ENCODE assay signal across 24 cellular contexts in genomic region chr2:119464977-119465376, GRCh38. TPM values are rescaled to one million over a fixed set of nuclear protein-coding genes. Genes with fewer than 3 reads are reported as not detected.
DNase-seq lines count a peak whose midpoint lies in the region; ATAC-seq and TF ChIP-seq lines count a peak whose summit lies in the region.
"Had no signal": no experiment of that assay in that cellular context is flagged by ENCODE, and none has a peak within 500 bp of the region (broad histone marks: within the 10 kb centered on the region; RNA-seq: fewer than 3 reads in every experiment).

No MANE protein-coding gene starts in this region.

- no peak overlapping the region for H3K4me3 ChIP-seq in heart right ventricle
- no peak overlapping the region for H3K4me3 ChIP-seq in smooth muscle cell
- H3K4me3 ChIP-seq in breast epithelium: no peak overlapping the region
- H3K4me3 ChIP-seq: dorsolateral prefrontal cortex, HAP-1, prostate gland had no signal

- H3K27me3 ChIP-seq in heart right ventricle: no peaks in the 10 kb centered on the region
- no peaks in the 10 kb centered on the region for H3K27me3 ChIP-seq in smooth muscle cell (ENCODE audit: low read depth)
- no peaks in the 10 kb centered on the region for H3K27me3 ChIP-seq in breast epithelium
- H3K27me3 ChIP-seq: dorsolateral prefrontal cortex had no signal

- DNase-seq in NCI-H2029 treated with DMSO at 0.1 percent for 48 hours (lab: John Stamatoyannopoulos, UW): peak; percentile 14
- DNase-seq in NCI-H2029 (lab: John Stamatoyannopoulos, UW): no peak
- peak; percentile 38 for DNase-seq in RPMI7951 (ENCODE audit: low read depth)
- DNase-seq in heart right ventricle: no peak
- no peak for DNase-seq in sciatic nerve (ENCODE audit: low spot score)
- no peak for DNase-seq in smooth muscle cell (lab: John Stamatoyannopoulos, UW; ENCODE audit: unreplicated experiment)
- no peak for DNase-seq in breast epithelium (ENCODE audit: low spot score in 2 of 2)
- DNase-seq: activated CD4-positive, alpha-beta T cell treated with anti-CD3 and anti-CD28 coated beads, Interleukin-2, amount 50 U/mL, for 48 hours; activated naive CD4-positive, alpha-beta T cell treated with anti-CD3 and anti-CD28 coated beads, Interleukin-2, amount 50 U/mL, for 16 hours; activated T-cell treated with anti-CD3 and anti-CD28 coated beads, Interleukin-2, amount 50 U/mL, for 24 hours; DMS79; mesenchymal stem cell; NCI-H1694 treated with DMSO at 0.1 percent for 48 hours; NCI-H510A treated with DMSO at 0.1 percent for 48 hours; nephron progenitor cell; stimulated activated CD4-positive, alpha-beta T cell treated with anti-CD3 and anti-CD28 coated beads, Interleukin-15, amount 100 ng/mL, for 24 hours had no signal

- no peaks in the 10 kb centered on the region for H3F3A ChIP-seq in smooth muscle cell (ENCODE audit: low read depth)

- peaks cover 0 to 14% (median 0%) of the 10 kb centered on the region in 9 donors for H3K4me1 ChIP-seq in heart right ventricle
- no peaks in the 10 kb centered on the region for H3K4me1 ChIP-seq in smooth muscle cell (ENCODE audit: low read depth)
- no peaks in the 10 kb centered on the region for H3K4me1 ChIP-seq in breast epithelium
- H3K4me1 ChIP-seq: prostate gland had no signal

- H4K20me1 ChIP-seq in smooth muscle cell (ENCODE audit: low read depth): no peaks in the 10 kb centered on the region

- peak in 6 of 8 donors; percentile 37 to 78 (median 61) for ATAC-seq in heart right ventricle
- ATAC-seq in sciatic nerve: peak; percentile 76
- ATAC-seq in GM21786 (IDR thresholded peaks at IDR 0.05; ENCODE audit: unreplicated experiment): no peak

- peak overlapping the region in 1 of 10 donors; percentile 51 for H3K27ac ChIP-seq in heart right ventricle
- no peak overlapping the region for H3K27ac ChIP-seq in smooth muscle cell (ENCODE audit: low read depth)
- no peak overlapping the region for H3K27ac ChIP-seq in breast epithelium
- H3K27ac ChIP-seq: dorsolateral prefrontal cortex, prostate gland, VCaP had no signal

- no peaks in the 10 kb centered on the region for H3K79me2 ChIP-seq in smooth muscle cell (ENCODE audit: low read depth)

- no peaks in the 10 kb centered on the region for H3K9me3 ChIP-seq in heart right ventricle
- no peaks in the 10 kb centered on the region for H3K9me3 ChIP-seq in smooth muscle cell (replicated peaks; ENCODE audit: low read depth)
- no peaks in the 10 kb centered on the region for H3K9me3 ChIP-seq in breast epithelium
- H3K9me3 ChIP-seq: HAP-1, prostate gland had no signal

- no peak overlapping the region for H3K4me2 ChIP-seq in smooth muscle cell

- intact Hi-C loops in heart right ventricle (cut with DNase I): no loop called here
- intact Hi-C loops in sciatic nerve (cut with DNase I): no loop called here
- intact Hi-C loops in breast epithelium (cut with DNase I; ENCODE audit: low total_unique reads): no loop called here

- H3K9ac ChIP-seq in smooth muscle cell (ENCODE audit: low read depth): no peak overlapping the region

- no peaks in the 10 kb centered on the region for H3K36me3 ChIP-seq in heart right ventricle
- no peaks in the 10 kb centered on the region for H3K36me3 ChIP-seq in smooth muscle cell (ENCODE audit: low read depth)
- H3K36me3 ChIP-seq in breast epithelium: no peaks in the 10 kb centered on the region
- H3K36me3 ChIP-seq: HAP-1, prostate gland had no signal

- H2AFZ ChIP-seq in smooth muscle cell (ENCODE audit: low read depth): no peak overlapping the region

- no peak for TF ChIP-seq CTCF in heart right ventricle (IDR thresholded peaks at IDR 0.05)
- no peak for TF ChIP-seq CTCF in smooth muscle cell (IDR thresholded peaks at IDR 0.05; ENCODE audit: borderline replicate concordance, insufficient read depth, poor library complexity, severe bottlenecking)
- TF ChIP-seq CTCF in breast epithelium (IDR thresholded peaks at IDR 0.05): no peak

- TF ChIP-seq POLR2A in breast epithelium (IDR thresholded peaks at IDR 0.05): no peak

- 90 to 94% methylated on average over 4 of the region's 4 CpGs for WGBS in heart right ventricle, 2 donors
- WGBS in smooth muscle cell (ENCODE audit: low lambda C conversion rate): 95% methylated on average over 4 of the region's 4 CpGs

RNA-seq across cellular contexts. Expression of gene TMEM37, which starts 33.3 kb away (rescaled TPM):
- total RNA-seq in RPMI7951 (2014; rRNA removed; shearing (Covaris generic)): not detected in 2 replicates
- total RNA-seq in heart right ventricle: 1 to 10 TPM in 8 of 10 donors, under 1 TPM in 2; 0.32 to 4.7 (median 2.2) TPM
- 1 to 10 TPM in 1 of 2 donors, under 1 TPM in 1; 0.78 to 1.2 TPM for polyA plus RNA-seq in heart right ventricle
- total RNA-seq in sciatic nerve: 7.1 TPM
- total RNA-seq in smooth muscle cell: 1.1 and 2.4 TPM in 2 replicates
- 0.90 TPM in 1 of 2 replicates, not detected in the other for polyA plus RNA-seq in smooth muscle cell
- 10 to 100 TPM in 1 of 3 donors, 1 to 10 TPM in 2; 8.8 to 43.2 (median 9.4) TPM for total RNA-seq in breast epithelium
- polyA plus RNA-seq: CD14-positive monocyte had no signal

RNA-seq across cellular contexts. Expression of gene SCTR, which starts 59.3 kb away (rescaled TPM):
- total RNA-seq in RPMI7951 (2014; rRNA removed; shearing (Covaris generic)): not detected in 2 replicates
- total RNA-seq in heart right ventricle (under 1 TPM in 8 of 10 donors, not detected in 2; 0.36 to 0.94 (median 0.57) TPM), sciatic nerve (not detected), smooth muscle cell (not detected in 2 replicates), breast epithelium (not detected)
- polyA plus RNA-seq in heart right ventricle (1 to 10 TPM in 1 of 2 donors, under 1 TPM in 1; 0.10 to 1.4 TPM), smooth muscle cell (not detected in 2 replicates)
- total RNA-seq: glomerular endothelial cell, HT-29, prostate gland had no signal
- polyA plus RNA-seq: CD14-positive monocyte had no signal

Comparison
In these comparisons a context has a peak if more than half of its experiments do, and no peak if none do; other contexts are left out.
1. DNase-seq: peak in NCI-H2029 treated with DMSO at 0.1 percent for 48 hours (single experiment) and RPMI7951 (single experiment); none in NCI-H2029 (single experiment), heart right ventricle (0 of 2), sciatic nerve (single experiment), smooth muscle cell (single experiment) and breast epithelium (0 of 2).